ENCODE assay signal across 2 cellular contexts in genomic region chr7:102069913-102070629, GRCh38.
TF ChIP-seq lines count a peak whose summit lies in the region.

No MANE protein-coding gene starts in this region.

TF ChIP-seq in SK-N-SH, 30 proteins besides CTCF, POLR2A, EP300 and RAD21 (continued from another document):
- no peak for TF ChIP-seq ZBTB33 (IDR thresholded peaks at IDR 0.05; ENCODE audit: borderline replicate concordance, low read depth)

TF ChIP-seq in SK-N-SH treated with all-trans-retinoic acid at 6 μM for 48 hours, 23 proteins besides CTCF, POLR2A, EP300 and RAD21 (continued from another document):
- no peak for TF ChIP-seq CSRNP3 (CRISPR knock-in tag; IDR thresholded peaks at IDR 0.05)
- no peak for TF ChIP-seq RARB (CRISPR knock-in tag; IDR thresholded peaks at IDR 0.05)
- no peak for TF ChIP-seq ZFP3 (CRISPR knock-in tag; IDR thresholded peaks at IDR 0.05)
- no peak for TF ChIP-seq ZC3H10 (CRISPR knock-in tag; IDR thresholded peaks at IDR 0.05)
- TF ChIP-seq SNAI2 (CRISPR knock-in tag; IDR thresholded peaks at IDR 0.05): no peak
- no peak for TF ChIP-seq CSDC2 (CRISPR knock-in tag; IDR thresholded peaks at IDR 0.05)
- TF ChIP-seq OSR1 (CRISPR knock-in tag; IDR thresholded peaks at IDR 0.05): no peak
